8 cellular contexts compared by ENCODE assay signal in genomic region chr19:34171539-34171876, GRCh38. TPM values are rescaled to one million over a fixed set of nuclear protein-coding genes. Genes with fewer than 3 reads are reported as not detected.
DNase-seq lines count a peak whose midpoint lies in the region; ATAC-seq and TF ChIP-seq lines count a peak whose summit lies in the region.

No MANE protein-coding gene starts in this region.

- POLR2A ChIA-PET in BJ (lab: Charles Lee) = no interaction called here

- ATAC-seq in GM18870 (IDR thresholded peaks at IDR 0.05; ENCODE audit: unreplicated experiment) (peak; percentile 27), HG03565 (IDR thresholded peaks at IDR 0.05; ENCODE audit: unreplicated experiment) (peak; percentile 9), gastroesophageal sphincter (no peak), left lobe of liver (no peak)

- CTCF ChIA-PET in BJ (lab: Yijun Ruan, JAX) = interaction anchor here (1.2 kb wide), 1 partner anchor 30 kb away, joined by 3 read pairs; no protein-coding TSS in a partner anchor

- WGBS in gastroesophageal sphincter (ENCODE audit: low coverage in 1 of 2), 2 donors = 7 to 13% methylated on average over 8 to 9 of the region's 9 CpGs

- no peak for TF ChIP-seq POLR2A in gastroesophageal sphincter (IDR thresholded peaks at IDR 0.05)

- H3K9ac ChIP-seq in skeletal muscle satellite cell (ENCODE audit: low read depth, low read length) = peak overlapping the region; percentile 100

- H3K27ac Mint-ChIP-seq in activated T-cell treated with anti-CD3 and anti-CD28 coated beads, Interleukin-2, amount 50 U/mL, for 24 hours = peak overlapping the region; percentile 100

- H3K9me3 ChIP-seq in gastroesophageal sphincter = no peaks in the 10 kb centered on the region
- H3K9me3 ChIP-seq in skeletal muscle satellite cell (replicated peaks; ENCODE audit: low read length) = no peaks in the 10 kb centered on the region

- H3K4me2 ChIP-seq in skeletal muscle satellite cell (ENCODE audit: low read length) = peak overlapping the region; percentile 95

- H3K36me3 ChIP-seq in BJ (ENCODE audit: control insufficient read depth, insufficient read depth, low read length) (no peaks in the 10 kb centered on the region), gastroesophageal sphincter (no peaks in the 10 kb centered on the region), skeletal muscle satellite cell (ENCODE audit: insufficient read depth, low read length) (no peaks in the 10 kb centered on the region)

- H3K9me3 Mint-ChIP-seq in activated T-cell treated with anti-CD3 and anti-CD28 coated beads, Interleukin-2, amount 50 U/mL, for 24 hours = no peaks in the 10 kb centered on the region

- peak overlapping the region; percentile 95 to 99 (median 98) for H3K27ac ChIP-seq in gastroesophageal sphincter

- peaks cover 35% of the 10 kb centered on the region for H3K4me1 Mint-ChIP-seq in activated T-cell treated with anti-CD3 and anti-CD28 coated beads, Interleukin-2, amount 50 U/mL, for 24 hours (ENCODE audit: low read depth)

- peaks cover 36% of the 10 kb centered on the region for H3K36me3 Mint-ChIP-seq in activated T-cell treated with anti-CD3 and anti-CD28 coated beads, Interleukin-2, amount 50 U/mL, for 24 hours (ENCODE audit: low read depth)

- no peak for TF ChIP-seq EP300 in gastroesophageal sphincter (IDR thresholded peaks at IDR 0.05)

- peak overlapping the region; percentile 92 for H3K4me3 Mint-ChIP-seq in activated T-cell treated with anti-CD3 and anti-CD28 coated beads, Interleukin-2, amount 50 U/mL, for 24 hours

- no peaks in the 10 kb centered on the region for H3K27me3 Mint-ChIP-seq in activated T-cell treated with anti-CD3 and anti-CD28 coated beads, Interleukin-2, amount 50 U/mL, for 24 hours

- DNase-seq in BJ (ENCODE audit: low read depth) (peak; percentile 28), left lobe of liver (ENCODE audit: low spot score) (no peak), medulla oblongata (ENCODE audit: extremely low spot score) (no peak)
- no peak for DNase-seq in activated T-cell treated with anti-CD3 and anti-CD28 coated beads, Interleukin-2, amount 50 U/mL, for 24 hours

- TF ChIP-seq CTCF in BJ (IDR thresholded peaks at IDR 0.05; ENCODE audit: insufficient read depth, low read depth, low read length) (no peak), gastroesophageal sphincter (IDR thresholded peaks at IDR 0.05) (no peak)

- H3K27me3 ChIP-seq in BJ (ENCODE audit: control insufficient read depth, insufficient read depth, low read length) (no peaks in the 10 kb centered on the region), gastroesophageal sphincter (no peaks in the 10 kb centered on the region), skeletal muscle satellite cell (ENCODE audit: control insufficient read depth, insufficient read depth, low read length) (no peaks in the 10 kb centered on the region)

- peaks cover 2 to 45% (median 18%) of the 10 kb centered on the region in 3 donors for H3K4me1 ChIP-seq in gastroesophageal sphincter
- H3K4me1 ChIP-seq in skeletal muscle satellite cell (ENCODE audit: control insufficient read depth, insufficient read depth, low read length) = peaks cover 20% of the 10 kb centered on the region

- H3K4me3 ChIP-seq in BJ (ENCODE audit: low read depth, low read length) (peak overlapping the region; percentile 99), gastroesophageal sphincter (peak overlapping the region; percentile 81 to 94), skeletal muscle satellite cell (ENCODE audit: low read length) (peak overlapping the region; percentile 78)

RNA-seq across cellular contexts. Expression of gene LSM14A, which starts 0.8 kb away (rescaled TPM):
- polyA plus RNA-seq in BJ (2011; rRNA removed) = 79.6 and 101 TPM in 2 replicates
- 91.1 and 122 TPM in 2 replicates for polyA minus RNA-seq in BJ (2011; rRNA and poly(A)+ RNA removed)
- total RNA-seq in gastroesophageal sphincter = 100 to 1,000 TPM; 106 to 141 (median 128) TPM
- total RNA-seq in skeletal muscle satellite cell (2012; rRNA removed) = 38.3 and 43.0 TPM in 2 replicates
- total RNA-seq in left lobe of liver = 34.1 TPM

Comparison
In these comparisons a context has a peak if more than half of its experiments do, and no peak if none do; other contexts are left out.
1. ATAC-seq: peak in GM18870 (single experiment) and HG03565 (single experiment); none in gastroesophageal sphincter (single experiment) and left lobe of liver (single experiment).
2. Peak in every context shown above with its lines, with median percentiles within 50 percentile points of each other: H3K4me3 ChIP-seq.